Comparison of ENCODE assay signal across 19 cellular contexts in the genomic region with DNA sequence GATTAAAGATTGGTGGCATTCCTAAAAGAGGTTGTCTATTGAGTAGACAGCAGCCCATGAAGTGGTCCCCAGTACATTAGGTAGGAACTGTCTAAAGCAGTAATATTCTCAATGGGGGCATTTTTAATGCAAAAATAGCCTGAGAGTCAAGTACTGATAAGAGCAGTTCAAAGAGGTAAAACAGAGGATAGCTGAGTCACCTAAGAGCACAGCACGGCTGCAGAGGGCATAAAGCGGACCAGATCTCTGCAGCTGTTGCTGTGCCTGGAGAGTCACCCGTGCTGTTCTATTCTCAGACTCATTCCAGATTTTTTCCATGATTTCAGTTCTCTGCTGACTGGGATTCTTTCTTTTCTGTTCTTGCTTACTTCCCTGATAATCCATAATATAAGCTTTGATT.
DNase-seq lines count a peak whose midpoint lies in the region.
"Had no signal": no experiment of that assay in that cellular context is flagged by ENCODE, and none has a peak within 500 bp of the region (broad histone marks: within the 10 kb centered on the region; RNA-seq: fewer than 3 reads in every experiment).

No MANE protein-coding gene starts in this region.

- H3K27me3 Mint-ChIP-seq in activated naive CD8-positive, alpha-beta T cell treated with anti-CD3 and anti-CD28 coated beads for 36 hours: no peaks in the 10 kb centered on the region
- H3K27me3 Mint-ChIP-seq: IgD-negative memory B cell, T-cell had no signal

- H3K4me1 Mint-ChIP-seq in activated naive CD8-positive, alpha-beta T cell treated with anti-CD3 and anti-CD28 coated beads for 36 hours: no peaks in the 10 kb centered on the region
- H3K4me1 Mint-ChIP-seq: IgD-negative memory B cell, T-cell had no signal

- no peaks in the 10 kb centered on the region for H3K9me3 ChIP-seq in SJCRH30 (replicated peaks)

- H3K36me3 Mint-ChIP-seq in activated naive CD8-positive, alpha-beta T cell treated with anti-CD3 and anti-CD28 coated beads for 36 hours: no peaks in the 10 kb centered on the region
- H3K36me3 Mint-ChIP-seq: IgD-negative memory B cell, T-cell had no signal

- peak; percentile 5 for DNase-seq in ELF-1 (ENCODE audit: low read depth, low spot score)
- peak; percentile 8 for DNase-seq in H4 (ENCODE audit: low spot score)
- DNase-seq in SJCRH30: peak; percentile 11 to 49
- DNase-seq in myocyte (ENCODE audit: low read depth): peak; percentile 72
- no peak for DNase-seq in activated naive CD8-positive, alpha-beta T cell treated with anti-CD3 and anti-CD28 coated beads for 36 hours
- no peak for DNase-seq in activated effector memory CD4-positive, alpha-beta T cell treated with anti-CD3 and anti-CD28 coated beads, Interleukin-2, amount 50 U/mL, for 16 hours
- no peak for DNase-seq in SW 1271 (lab: John Stamatoyannopoulos, UW)
- DNase-seq: ACHN, AML-193, DMS79, GF-D8, H7, Kasumi-1, NCI-H1105 treated with DMSO at 0.1 percent for 48 hours, NCI-H1694 treated with DMSO at 0.1 percent for 48 hours, NCI-H446, NCI-H69, T-cell had no signal

- H3K4me1 ChIP-seq in SJCRH30: no peaks in the 10 kb centered on the region

- no peak overlapping the region for H3K27ac Mint-ChIP-seq in activated naive CD8-positive, alpha-beta T cell treated with anti-CD3 and anti-CD28 coated beads for 36 hours
- H3K27ac Mint-ChIP-seq: IgD-negative memory B cell, T-cell had no signal

- H3K36me3 ChIP-seq in SJCRH30: no peaks in the 10 kb centered on the region

- no peaks in the 10 kb centered on the region for H3K9me3 Mint-ChIP-seq in activated naive CD8-positive, alpha-beta T cell treated with anti-CD3 and anti-CD28 coated beads for 36 hours
- H3K9me3 Mint-ChIP-seq: IgD-negative memory B cell, T-cell had no signal

- no peaks in the 10 kb centered on the region for H3K27me3 ChIP-seq in SJCRH30

- no peak overlapping the region for H3K4me3 Mint-ChIP-seq in activated naive CD8-positive, alpha-beta T cell treated with anti-CD3 and anti-CD28 coated beads for 36 hours
- H3K4me3 Mint-ChIP-seq: IgD-negative memory B cell, T-cell had no signal

- no peak overlapping the region for H3K27ac ChIP-seq in SJCRH30

- H3K4me3 ChIP-seq in SJCRH30: no peak overlapping the region

Comparison
In these comparisons a context has a peak if more than half of its experiments do, and no peak if none do; other contexts are left out.
1. DNase-seq: peak in ELF-1 (single experiment), H4 (single experiment), SJCRH30 (2 of 2) and myocyte (single experiment); none in activated naive CD8-positive, alpha-beta T cell treated with anti-CD3 and anti-CD28 coated beads for 36 hours (single experiment), activated effector memory CD4-positive, alpha-beta T cell treated with anti-CD3 and anti-CD28 coated beads, Interleukin-2, amount 50 U/mL, for 16 hours (single experiment) and SW 1271 (0 of 2).